Comparison of ENCODE assay signal across 24 cellular contexts in the genomic region with DNA sequence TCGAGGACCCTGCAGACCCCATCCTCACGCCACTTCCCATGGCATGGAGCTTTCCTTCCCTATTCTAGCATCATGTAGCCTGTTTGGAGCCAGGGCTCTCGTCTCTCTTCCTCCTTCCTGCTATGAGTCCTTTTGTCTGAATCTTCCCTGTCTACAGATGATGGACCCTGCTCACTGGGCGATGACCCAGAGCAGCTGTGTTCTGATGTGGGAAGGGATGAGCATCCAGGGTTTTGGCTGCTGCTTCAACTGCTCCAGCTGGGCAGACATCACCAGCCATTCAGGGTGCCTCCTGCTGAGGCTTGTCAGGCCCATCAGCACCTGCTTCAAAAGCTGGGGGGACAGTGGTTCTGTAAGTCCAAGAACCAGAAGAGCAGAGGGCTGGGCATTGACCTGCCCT. TPM values are rescaled to one million over a fixed set of nuclear protein-coding genes. Genes with fewer than 3 reads are reported as not detected.
"Had no signal": no experiment of that assay in that cellular context is flagged by ENCODE, and none has a peak within 500 bp of the region (broad histone marks: within the 10 kb centered on the region; RNA-seq: fewer than 3 reads in every experiment).

No MANE protein-coding gene starts in this region.

- H3K9me3 ChIP-seq: SK-N-SH had no signal

- ATAC-seq: HepG2, Panc1, PC-3 had no signal

- DNase-seq: IMR-90, Karpas-422, KG1, MM.1S, NCI-H1092 treated with DMSO at 0.1 percent for 48 hours, NCI-H1436, NCI-H187, NCI-H2029 treated with DMSO at 0.1 percent for 48 hours, NCI-H2171 treated with DMSO at 0.1 percent for 48 hours, NCI-H345, NCI-H446 treated with DMSO at 0.1 percent for 48 hours, NCI-H510A treated with DMSO at 0.1 percent for 48 hours, NCI-H526, NCI-H82, PC-3, SHP77, SK-N-SH, SW 1271 had no signal

- H3K27ac ChIP-seq: RWPE1 had no signal

RNA-seq across cellular contexts. Expression of a gene that starts 3.2 kb away (rescaled TPM):
- total RNA-seq: HepG2, HT-29, IMR-90, OCI-LY7, PC-3, SK-MEL-5 had no signal
- polyA plus RNA-seq: HepG2, IMR-90, SK-N-SH had no signal
